Comparison of ENCODE assay signal across 23 cellular contexts in genomic region chr1:24263746-24264145, GRCh38. TPM values are rescaled to one million over a fixed set of nuclear protein-coding genes. Genes with fewer than 3 reads are reported as not detected.
"Had no signal": no experiment of that assay in that cellular context is flagged by ENCODE, and none has a peak within 500 bp of the region (broad histone marks: within the 10 kb centered on the region; RNA-seq: fewer than 3 reads in every experiment).

No MANE protein-coding gene starts in this region.

- DNase-seq: natural killer cell; occipital lobe; ovary; posterior cingulate gyrus; psoas muscle; right cardiac atrium; right lobe of liver; sigmoid colon; stimulated activated CD4-positive, alpha-beta T cell treated with anti-CD3 and anti-CD28 coated beads, Interleukin-15, amount 100 ng/mL, for 24 hours; stimulated activated CD4-positive, alpha-beta T cell treated with anti-CD3 and anti-CD28 coated beads, Interleukin-2, amount 100 ng/mL, for 24 hours; stimulated activated CD4-positive, alpha-beta T cell treated with anti-CD3 and anti-CD28 coated beads, Interleukin-2, amount 100 ng/mL, for 48 hours; stimulated activated CD4-positive, alpha-beta T cell treated with anti-CD3 and anti-CD28 coated beads, Interleukin-4, amount 100 ng/mL, for 24 hours; stimulated activated naive B cell treated with anti-CD40 and anti-IgM and Interleukin-4, amounts not matched to agents 10 μg/mL and 1 μg/mL and 100 μg/mL, for 72 hours; stimulated activated naive CD4-positive, alpha-beta T cell treated with Interleukin-2 at 50 U/mL for 16 hours; stomach; thyroid gland; upper lobe of right lung; uterus had no signal

- H3K79me2 ChIP-seq: parathyroid adenoma had no signal

- H2AFZ ChIP-seq: neural progenitor cell, parathyroid adenoma had no signal

- H3K27ac ChIP-seq: neural progenitor cell, ovary, parathyroid adenoma, psoas muscle, right lobe of liver, sigmoid colon, stomach, thoracic aorta, thyroid gland, tibial nerve, upper lobe of right lung, uterus had no signal

- H3K27me3 ChIP-seq: neural progenitor cell, ovary, right lobe of liver, sigmoid colon, stomach, thyroid gland, tibial nerve, upper lobe of right lung, uterus had no signal

- H3K9ac ChIP-seq: neural progenitor cell, parathyroid adenoma had no signal

- H3K4me3 ChIP-seq: neural progenitor cell, ovary, psoas muscle, right lobe of liver, sigmoid colon, stomach, thoracic aorta, thyroid gland, tibial nerve, upper lobe of right lung, uterus had no signal

- H3K36me3 ChIP-seq: neural progenitor cell, ovary, right lobe of liver, sigmoid colon, stomach, thoracic aorta, thyroid gland, tibial nerve, upper lobe of right lung, uterus had no signal

- H3K9me3 ChIP-seq: ovary, psoas muscle, right lobe of liver, sigmoid colon, stomach, thoracic aorta, thyroid gland, upper lobe of right lung, uterus had no signal

- H3K4me1 ChIP-seq: neural progenitor cell, psoas muscle, right lobe of liver, sigmoid colon, stomach, thyroid gland, tibial nerve, upper lobe of right lung, uterus had no signal

- H3K4me2 ChIP-seq: neural progenitor cell had no signal

RNA-seq across cellular contexts. Expression of gene GRHL3, which starts 55.4 kb away (rescaled TPM):
- polyA plus RNA-seq: neural cell, ovary, right cardiac atrium had no signal
